8 cellular contexts compared by ENCODE assay signal in genomic region chr6:69796627-69797390, GRCh38. TPM values are rescaled to one million over a fixed set of nuclear protein-coding genes. Genes with fewer than 3 reads are reported as not detected.
A peak's percentile ranks its signal among the peaks of the same experiment; 100 is the strongest.
DNase-seq lines count a peak whose midpoint lies in the region; ATAC-seq, FAIRE-seq and TF ChIP-seq lines count a peak whose summit lies in the region.

LMBRD1 (minus strand) TSS chr6:69797010; CDS start chr6:69796881, 129 bp downstream.

- H3K4me1 ChIP-seq in ES-I3 (ENCODE audit: insufficient read depth, low read length) (peaks cover 5% of the 10 kb centered on the region; the same call in 1 of the 2 replicates), RWPE2 (ENCODE audit: insufficient read depth, poor library complexity, severe bottlenecking) (peaks cover 2% of the 10 kb centered on the region)

- no peaks in the 10 kb centered on the region for H3K9me3 Mint-ChIP-seq in natural killer cell

- peak within 1 kb of the TSS; percentile 94 to 95 for H3K27ac Mint-ChIP-seq in natural killer cell

- H3K4me3 Mint-ChIP-seq in natural killer cell, result peak within 1 kb of the TSS; percentile 94

- FAIRE-seq in H54 (lab: Jason Lieb, UNC), result peak; percentile 78

- peak within 1 kb of the TSS; percentile 72 for H3K27ac ChIP-seq in RWPE2 (ENCODE audit: poor library complexity, severe bottlenecking)

- H3K4me3 ChIP-seq in RWPE2 (ENCODE audit: severe bottlenecking), result peak within 1 kb of the TSS; percentile 49

- H3K27me3 Mint-ChIP-seq in natural killer cell (ENCODE audit: low read depth in 2 of 2), result no peaks in the 10 kb centered on the region

- H3K36me3 ChIP-seq in ES-I3 (ENCODE audit: insufficient read depth, low read length) (no peaks in the 10 kb centered on the region), RWPE2 (ENCODE audit: low read depth) (no peaks in the 10 kb centered on the region)

- TF ChIP-seq CTCF in RWPE2 (IDR thresholded peaks at IDR 0.05; ENCODE audit: poor library complexity, severe bottlenecking) (peak; percentile 97), natural killer cell (IDR thresholded peaks at IDR 0.05) (peak; percentile 98)

- H3K27me3 ChIP-seq in RWPE2 (ENCODE audit: insufficient read depth, poor library complexity, severe bottlenecking), result no peaks in the 10 kb centered on the region

- peak; percentile 82 for DNase-seq in H54 (ENCODE audit: insufficient read length, low spot score)
- DNase-seq in LoVo (ENCODE audit: low spot score), result peak; percentile 94
- peak; percentile 92 for DNase-seq in RWPE2 (ENCODE audit: low spot score)
- peak; percentile 99 for DNase-seq in activated T-helper 9 cell treated with anti-CD3 and anti-CD28 coated beads, Interleukin-2, amount 50 U/mL, for 16 hours (ENCODE audit: low read depth)
- DNase-seq in fibroblast of peridontal ligament (ENCODE audit: extremely low read depth), result peak; percentile 95
- peak; percentile 100 for DNase-seq in natural killer cell
- DNase-seq in stimulated activated naive CD4-positive, alpha-beta T cell treated with Interleukin-2 at 50 U/mL for 16 hours (lab: John Stamatoyannopoulos, UW), result peak; percentile 96

- TF ChIP-seq POLR2A in H54 (IDR thresholded peaks at IDR 0.05; ENCODE audit: low read depth, low read length), result peak; percentile 6; the same call in 1 of the 2 replicates

- no peaks in the 10 kb centered on the region for H3K36me3 Mint-ChIP-seq in natural killer cell

- peak; percentile 94 for ATAC-seq in RWPE2 (ENCODE audit: low read depth)
- peak; percentile 84 to 98 (median 87) for ATAC-seq in natural killer cell

- peak within 1 kb of the TSS; percentile 81 for H3K9ac ChIP-seq in ES-I3 (ENCODE audit: low read depth, low read length)

- H3K9me3 ChIP-seq in ES-I3 (ENCODE audit: control insufficient read depth, insufficient read depth, low read length) (no peaks in the 10 kb centered on the region), RWPE2 (ENCODE audit: severe bottlenecking) (no peaks in the 10 kb centered on the region)

- intact Hi-C loops in natural killer cell (cut with micrococcal nuclease), result loop anchor here (2.0 to 10.0 kb wide), 2 partner anchors 20 to 1488 kb away; partner anchors contain the start of gene OGFRL1

- peaks cover 34 to 40% of the 10 kb centered on the region in 2 donors for H3K4me1 Mint-ChIP-seq in natural killer cell

RNA-seq across cellular contexts. Expression of gene LMBRD1, which starts in this region (rescaled TPM):
- 10 to 100 TPM; 41.0 to 43.1 (median 41.1) TPM for total RNA-seq in natural killer cell

Comparison
In these comparisons a context has a peak if more than half of its experiments do, and no peak if none do; other contexts are left out.
1. Peak in every context shown above with its lines: DNase-seq, ATAC-seq, H3K4me3 ChIP-seq and H3K27ac ChIP-seq.